In the genomic region with DNA sequence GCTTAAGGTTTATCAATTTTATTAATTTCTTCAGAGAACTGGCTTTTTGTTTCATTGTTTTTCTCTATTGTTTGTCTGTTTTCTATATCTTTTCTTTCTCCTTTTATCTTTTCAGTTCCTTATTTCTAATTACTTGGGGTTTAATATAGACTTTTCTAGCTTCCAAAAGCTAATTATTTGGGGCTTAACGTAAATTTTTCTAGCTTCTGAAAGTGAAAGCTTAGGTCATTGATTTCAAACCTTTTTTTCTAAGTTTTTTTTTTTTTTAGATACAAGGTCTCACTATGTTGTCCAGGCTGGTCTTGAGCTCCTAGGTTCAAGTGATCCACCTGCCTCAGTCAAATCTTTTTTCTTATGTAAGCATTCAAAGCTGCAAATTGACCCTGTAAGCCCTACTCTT, we compare ENCODE assay signal across 26 cellular contexts.
"Had no signal": no experiment of that assay in that cellular context is flagged by ENCODE, and none has a peak within 500 bp of the region (broad histone marks: within the 10 kb centered on the region; RNA-seq: fewer than 3 reads in every experiment).

No MANE protein-coding gene starts in this region.

- H3K4me2 ChIP-seq: neural progenitor cell had no signal

- H2AFZ ChIP-seq: neural progenitor cell, parathyroid adenoma had no signal

- H3K9me3 ChIP-seq: ovary, psoas muscle, right lobe of liver, testis, tibial artery, upper lobe of right lung had no signal

- H3K27me3 ChIP-seq: neural progenitor cell, ovary, right lobe of liver, sigmoid colon, suprapubic skin, testis, tibial artery, transverse colon, upper lobe of right lung, uterus had no signal

- ATAC-seq: natural killer cell; psoas muscle; right cardiac atrium; right lobe of liver; stimulated activated effector memory CD8-positive, alpha-beta T cell treated with anti-CD3 and anti-CD28 coated beads, Interleukin-12 subunit alpha, Interleukin-12 subunit beta, amount 100 ng/mL, for 72 hours; stimulated activated naive CD8-positive, alpha-beta T cell treated with anti-CD3 and anti-CD28 coated beads, Interleukin-15, amount 100 ng/mL, for 72 hours; stimulated activated naive CD8-positive, alpha-beta T cell treated with anti-CD3 and anti-CD28 coated beads, Interleukin-15, Interleukin-2, amounts not matched to agents 100 U/mL and 50 U/mL, for 24 hours; upper lobe of right lung had no signal

- H3K4me3 ChIP-seq: neural progenitor cell, ovary, psoas muscle, right lobe of liver, sigmoid colon, suprapubic skin, testis, tibial artery, transverse colon, upper lobe of right lung, uterus had no signal

- H3K79me2 ChIP-seq: parathyroid adenoma had no signal

- DNase-seq: natural killer cell; occipital lobe; ovary; posterior cingulate gyrus; psoas muscle; right cardiac atrium; right lobe of liver; sigmoid colon; small intestine; stimulated activated CD4-positive, alpha-beta T cell treated with anti-CD3 and anti-CD28 coated beads, Interleukin-15, amount 100 ng/mL, for 24 hours; stimulated activated CD4-positive, alpha-beta T cell treated with anti-CD3 and anti-CD28 coated beads, Interleukin-2, amount 100 ng/mL, for 24 hours; stimulated activated CD4-positive, alpha-beta T cell treated with anti-CD3 and anti-CD28 coated beads, Interleukin-2, amount 100 ng/mL, for 48 hours; stimulated activated CD4-positive, alpha-beta T cell treated with anti-CD3 and anti-CD28 coated beads, Interleukin-4, amount 100 ng/mL, for 24 hours; stimulated activated naive CD4-positive, alpha-beta T cell; stimulated activated naive CD8-positive, alpha-beta T cell treated with anti-CD3 and anti-CD28 coated beads, Interleukin-15, amount 100 ng/mL, for 72 hours; stimulated activated naive CD8-positive, alpha-beta T cell treated with anti-CD3 and anti-CD28 coated beads, Interleukin-15, Interleukin-2, amounts not matched to agents 100 U/mL and 50 U/mL, for 24 hours; substantia nigra; testis; tibial artery; transverse colon; upper lobe of right lung; uterus had no signal

- H3K9ac ChIP-seq: neural progenitor cell, parathyroid adenoma had no signal

- H3K4me1 ChIP-seq: neural progenitor cell, parathyroid adenoma, psoas muscle, right lobe of liver, sigmoid colon, suprapubic skin, testis, tibial artery, transverse colon, upper lobe of right lung, uterus had no signal

- H3K36me3 ChIP-seq: neural progenitor cell, ovary, right lobe of liver, sigmoid colon, suprapubic skin, tibial artery, transverse colon, upper lobe of right lung, uterus had no signal

- H3K27ac ChIP-seq: neural progenitor cell, ovary, parathyroid adenoma, psoas muscle, right lobe of liver, sigmoid colon, suprapubic skin, testis, tibial artery, transverse colon, upper lobe of right lung, uterus had no signal
